In the genomic region with DNA sequence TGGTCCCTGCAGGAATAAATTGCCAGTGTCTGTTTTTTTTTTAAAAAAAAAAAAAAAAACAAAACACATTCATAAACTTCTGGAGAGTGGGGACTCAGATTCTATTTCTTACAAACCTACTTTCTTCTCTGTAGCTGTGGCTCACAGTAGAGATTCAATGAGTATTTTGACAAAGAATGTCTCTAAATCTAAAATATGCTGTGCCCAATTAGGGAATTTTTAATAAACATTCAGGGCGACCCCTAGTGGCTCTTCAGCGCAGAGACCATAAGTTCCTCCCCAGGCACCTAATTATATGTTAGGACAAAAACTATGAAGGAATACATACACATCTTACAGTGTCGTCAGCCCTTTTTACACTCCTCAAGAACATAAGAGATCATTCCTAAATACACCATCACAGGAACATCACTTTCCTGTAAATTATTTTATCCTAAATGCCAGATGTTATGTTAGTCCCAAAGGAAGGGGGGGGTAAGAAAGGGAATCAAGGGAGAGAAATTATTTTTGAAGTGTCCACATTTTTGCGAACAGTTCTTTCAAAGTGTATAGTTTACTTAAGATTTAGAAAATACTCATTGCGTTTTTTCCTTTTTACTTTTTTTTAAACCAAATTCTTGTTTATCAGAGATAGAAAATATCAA, we compare ENCODE assay signal across 8 cellular contexts. TPM values are rescaled to one million over a fixed set of nuclear protein-coding genes. Genes with fewer than 3 reads are reported as not detected.
A peak's percentile ranks its signal among the peaks of the same experiment; 100 is the strongest.
DNase-seq lines count a peak whose midpoint lies in the region; ATAC-seq and TF ChIP-seq lines count a peak whose summit lies in the region.

No MANE protein-coding gene starts in this region.

- H3K4me1 Mint-ChIP-seq in immature natural killer cell, result peaks cover 0 to 5% of the 10 kb centered on the region in 2 donors

- H3K9me3 Mint-ChIP-seq in immature natural killer cell, result no peaks in the 10 kb centered on the region

- H3K4me3 Mint-ChIP-seq in immature natural killer cell, result no peak overlapping the region

- peaks cover 10% of the 10 kb centered on the region; the same call in 1 of the 2 replicates for H3K36me3 ChIP-seq in BE2C

- H3K27me3 Mint-ChIP-seq in immature natural killer cell (ENCODE audit: low read depth in 3 of 3), result peaks cover 1 to 6% (median 5%) of the 10 kb centered on the region in 3 donors

- H3K4me3 ChIP-seq in BE2C (ENCODE audit: low read depth, low read length), result no peak overlapping the region

- H3K27me3 ChIP-seq in BE2C, result no peaks in the 10 kb centered on the region

- no peak for ATAC-seq in HG02571 (IDR thresholded peaks at IDR 0.05; ENCODE audit: unreplicated experiment)

- H3K36me3 Mint-ChIP-seq in immature natural killer cell, result no peaks in the 10 kb centered on the region

- peak; percentile 28 for DNase-seq in BE2C
- DNase-seq in GM20000 (ENCODE audit: low spot score), result peak; percentile 61
- DNase-seq in NCI-H748 (lab: John Stamatoyannopoulos, UW; ENCODE audit: unreplicated experiment), result peak; percentile 69
- DNase-seq in amniotic stem cell (lab: John Stamatoyannopoulos, UW), result peak; percentile 32
- peak; percentile 19 to 25 (median 23) for DNase-seq in immature natural killer cell
- DNase-seq in stimulated activated CD8-positive, alpha-beta memory T cell treated with anti-CD3 and anti-CD28 coated beads, Interleukin-4, amount 100 ng/mL, for 48 hours, result peak; percentile 34
- DNase-seq in iPS-NIHi11 (ENCODE audit: low spot score), result no peak

- H3K4me1 ChIP-seq in BE2C, result peaks cover 14% of the 10 kb centered on the region

- no peaks in the 10 kb centered on the region for H3K9me3 ChIP-seq in BE2C

- peak; percentile 80 for TF ChIP-seq CTCF in BE2C (IDR thresholded peaks at IDR 0.05; ENCODE audit: low read depth, low read length)
- peak; percentile 43 for TF ChIP-seq CTCF in GM20000 (IDR thresholded peaks at IDR 0.05; ENCODE audit: extremely low read depth, missing control alignments)

- no peak overlapping the region for H3K27ac Mint-ChIP-seq in immature natural killer cell

RNA-seq across cellular contexts. Expression of a gene that starts 21.8 kb away (rescaled TPM):
- 99.1 TPM for polyA plus RNA-seq in BE2C (2012; ENCODE audit: insufficient read depth, insufficient read length, low read depth)
- 100 to 1,000 TPM in 1 of 3 donors, 10 to 100 TPM in 2; 65.1 to 129 (median 70.2) TPM for polyA plus RNA-seq in immature natural killer cell

RNA-seq across cellular contexts. Expression of a gene that starts 56.9 kb away (rescaled TPM):
- 19.6 TPM for polyA plus RNA-seq in BE2C (2012; ENCODE audit: insufficient read depth, insufficient read length, low read depth)
- polyA plus RNA-seq in immature natural killer cell, result 10 to 100 TPM; 11.2 to 19.0 (median 11.3) TPM

RNA-seq across cellular contexts. Expression of a gene that starts 57.0 kb away (rescaled TPM):
- 4.2 TPM for polyA plus RNA-seq in BE2C (2012; ENCODE audit: insufficient read depth, insufficient read length, low read depth)
- polyA plus RNA-seq in immature natural killer cell, result 1 to 10 TPM in 2 of 3 donors, not detected in 1; 1.3 to 3.2 TPM
